In the genomic region with DNA sequence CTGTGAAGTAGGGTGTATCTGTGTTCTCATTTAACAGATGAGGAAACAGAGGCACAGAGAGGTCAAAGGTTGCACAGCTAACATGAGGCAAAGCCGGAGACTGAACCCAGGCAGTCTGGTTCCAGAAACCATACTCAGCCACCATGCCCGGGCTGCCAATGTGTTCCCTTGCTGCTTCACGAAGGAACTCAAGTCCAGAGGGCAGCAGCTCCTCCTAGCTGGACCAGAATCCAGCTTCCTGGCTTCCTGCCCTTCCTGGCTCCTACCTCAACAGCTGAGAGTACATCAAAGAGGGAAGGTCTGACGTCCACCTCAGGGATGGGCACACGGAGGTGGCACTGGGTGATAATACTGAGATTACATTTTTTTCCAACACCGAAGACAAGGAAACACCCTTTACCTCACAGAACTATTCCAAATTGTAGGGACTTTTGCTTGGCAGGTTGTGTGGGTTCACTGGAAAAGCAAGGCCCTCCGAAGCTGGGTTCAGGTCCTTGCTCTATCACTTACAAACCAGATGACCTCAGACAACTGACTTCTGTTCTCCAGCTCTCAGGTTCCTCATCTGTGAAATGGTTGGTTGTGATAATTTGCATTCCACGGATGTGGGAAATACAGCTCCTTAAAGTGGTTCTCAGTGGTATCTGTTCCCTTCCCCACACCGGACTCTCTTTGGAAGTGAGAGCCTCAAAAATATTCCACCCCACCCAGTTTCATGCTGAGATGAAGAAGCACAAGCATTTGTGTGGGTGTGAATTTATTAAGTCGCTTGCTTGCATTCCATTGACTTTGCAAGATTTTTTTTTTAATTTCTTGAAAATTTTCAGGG, we compare ENCODE assay signal across 12 cellular contexts.
DNase-seq lines count a peak whose midpoint lies in the region; ATAC-seq, FAIRE-seq and TF ChIP-seq lines count a peak whose summit lies in the region.
"Had no signal": no experiment of that assay in that cellular context is flagged by ENCODE, and none has a peak within 500 bp of the region (broad histone marks: within the 10 kb centered on the region; RNA-seq: fewer than 3 reads in every experiment).

No MANE protein-coding gene starts in this region.

- H3K4me1 Mint-ChIP-seq in mesothelial cell of epicardium (peaks cover 26% of the 10 kb centered on the region), T-cell (no peaks in the 10 kb centered on the region), nephron progenitor cell (peaks cover 53% of the 10 kb centered on the region)

- H4K20me1 ChIP-seq in GM12878 (ENCODE audit: control insufficient read depth, insufficient read depth): no peaks in the 10 kb centered on the region

- H3K27ac Mint-ChIP-seq in mesothelial cell of epicardium (peak overlapping the region; percentile 25), T-cell (no peak overlapping the region), nephron progenitor cell (no peak overlapping the region)
- H3K27ac Mint-ChIP-seq: memory B cell had no signal

- ATAC-seq in Right ventricle myocardium inferior (no peak), GM12878 (peak; percentile 68), T-cell (replicated peaks in 1 of 4) (no peak), GM18520 (IDR thresholded peaks at IDR 0.05; ENCODE audit: unreplicated experiment) (no peak)

- SMC1A ChIA-PET in GM12878 (lab: Charles Lee; ENCODE audit: uncharacterized antibody, unreplicated experiment): interaction anchor here (0.9 kb wide), 1 partner anchor 486 kb away, joined by 3 read pairs; no protein-coding TSS in a partner anchor

- RAD21 ChIA-PET in GM12878 (lab: Charles Lee; ENCODE audit: unreplicated experiment): no interaction called here

- H3K27me3 Mint-ChIP-seq in mesothelial cell of epicardium (ENCODE audit: low read depth) (peaks cover 7% of the 10 kb centered on the region), T-cell (peaks cover 0 to under 1% of the 10 kb centered on the region in 2 donors), nephron progenitor cell (ENCODE audit: low read depth, poor library complexity) (peaks cover 45% of the 10 kb centered on the region)

- H3K4me3 ChIP-seq in left ventricle myocardium inferior (no peak overlapping the region), GM12878 (no peak overlapping the region), SJCRH30 (no peak overlapping the region)
- H3K4me3 ChIP-seq: tibial artery had no signal

- no peak overlapping the region for H2AFZ ChIP-seq in GM12878 (ENCODE audit: control insufficient read depth, low read depth, low read length)

- no peak for TF ChIP-seq EP300 in GM12878 (IDR thresholded peaks at IDR 0.05; ENCODE audit: borderline replicate concordance in 1 of 2, control insufficient read depth in 1 of 2, low read depth in 2 of 2, low read length in 2 of 2)

- H3K9me3 Mint-ChIP-seq in mesothelial cell of epicardium (no peaks in the 10 kb centered on the region), T-cell (no peaks in the 10 kb centered on the region), nephron progenitor cell (no peaks in the 10 kb centered on the region)
- H3K9me3 Mint-ChIP-seq: memory B cell had no signal

- H3K79me2 ChIP-seq in GM12878 (ENCODE audit: control insufficient read depth, insufficient read depth, low read length): no peaks in the 10 kb centered on the region

- DNase-seq in left ventricle myocardium inferior: peak; percentile 43
- no peak for DNase-seq in Right ventricle myocardium inferior (ENCODE audit: missing footprints)
- DNase-seq in GM12878 (ENCODE audit: low read depth, low spot score): peak; percentile 27
- no peak for DNase-seq in mesothelial cell of epicardium (ENCODE audit: low spot score in 2 of 2, unreplicated experiment in 2 of 2)
- DNase-seq in T-cell: no peak
- DNase-seq in SJCRH30: no peak
- no peak for DNase-seq in nephron progenitor cell
- DNase-seq: KG1, RPMI8226 had no signal

- H3K27me3 ChIP-seq in left ventricle myocardium inferior (ENCODE audit: low read depth) (no peaks in the 10 kb centered on the region), GM12878 (replicated peaks in 1 of 2; ENCODE audit: control insufficient read depth in 2 of 2, insufficient read depth in 2 of 2, low read length in 1 of 2) (no peaks in the 10 kb centered on the region; a peak in 2 of 4 replicates), SJCRH30 (0 out of 2 replicates have a peak, but pooled peaks cover 5% of the 10 kb centered on the region)

- H3K27ac ChIP-seq in left ventricle myocardium inferior (replicated peaks) (no peak overlapping the region), GM12878 (ENCODE audit: control insufficient read depth, insufficient read depth) (no peak overlapping the region), SJCRH30 (no peak overlapping the region)
- H3K27ac ChIP-seq: tibial artery had no signal

- no peaks in the 10 kb centered on the region for H3K36me3 Mint-ChIP-seq in mesothelial cell of epicardium
- H3K36me3 Mint-ChIP-seq in T-cell: no peaks in the 10 kb centered on the region
- no peaks in the 10 kb centered on the region for H3K36me3 Mint-ChIP-seq in nephron progenitor cell (ENCODE audit: low read depth)
- H3K36me3 Mint-ChIP-seq: memory B cell had no signal

- H3K36me3 ChIP-seq in left ventricle myocardium inferior (no peaks in the 10 kb centered on the region), GM12878 (ENCODE audit: control insufficient read depth in 2 of 2, insufficient read depth in 2 of 2, low read length in 1 of 2) (no peaks in the 10 kb centered on the region), SJCRH30 (no peaks in the 10 kb centered on the region)
- H3K36me3 ChIP-seq: tibial artery had no signal

- no peak for TF ChIP-seq CTCF in left ventricle myocardium inferior (IDR thresholded peaks at IDR 0.05; ENCODE audit: borderline replicate concordance)
- TF ChIP-seq CTCF in GM12878 (IDR thresholded peaks at IDR 0.05 in 2 of 3, conservative IDR thresholded peaks at IDR 0.05 in 1 of 3; ENCODE audit: control insufficient read depth in 2 of 3, extremely low read depth in 1 of 3, insufficient read depth in 1 of 3, low read depth in 3 of 3, low read length in 3 of 3): no peak
- TF ChIP-seq CTCF in mesothelial cell of epicardium (IDR thresholded peaks at IDR 0.05; ENCODE audit: unreplicated experiment): no peak
- no peak for TF ChIP-seq CTCF in nephron progenitor cell (IDR thresholded peaks at IDR 0.05)

- no TSS peak for BruUV-seq in GM12878 (replicated peaks; lab: Mats Ljungman, UMichigan)

- POLR2A ChIA-PET in GM12878 (lab: Charles Lee) (no interaction called here), T-cell (lab: Charles Lee) (no interaction called here)

- 11% methylated on average over 10 of the region's 10 CpGs for WGBS in GM12878 (ENCODE audit: insufficient coverage, insufficient replicate concordance, low lambda C conversion rate, missing lambda C conversion rate)

- H3K4me1 ChIP-seq in left ventricle myocardium inferior: peaks cover 7% of the 10 kb centered on the region
- peaks cover 6% of the 10 kb centered on the region for H3K4me1 ChIP-seq in GM12878 (ENCODE audit: control insufficient read depth, insufficient read depth, low read length)
- H3K4me1 ChIP-seq in SJCRH30: peaks cover 4% of the 10 kb centered on the region
- H3K4me1 ChIP-seq: tibial artery had no signal

- FAIRE-seq in GM12878 (lab: Jason Lieb, UNC): no peak

- CTCF ChIA-PET in GM12878 (lab: Yijun Ruan, JAX) (interaction anchor here (0.7 kb wide), 1 partner anchor 498 kb away, joined by 3 read pairs; no protein-coding TSS in a partner anchor), T-cell (lab: Charles Lee) (interaction anchor here in 1 of 2 donors (0.7 kb wide), 1 partner anchor 31 kb away, joined by 3 read pairs; no protein-coding TSS in a partner anchor)

- H3K4me2 ChIP-seq in GM12878 (ENCODE audit: control insufficient read depth, insufficient read depth): peak overlapping the region; percentile 12; the same call in 1 of the 2 replicates

- H3K9ac ChIP-seq in GM12878 (ENCODE audit: control insufficient read depth, insufficient read depth, low read length): no peak overlapping the region

- H3K9me3 ChIP-seq in left ventricle myocardium inferior (replicated peaks): no peaks in the 10 kb centered on the region
- H3K9me3 ChIP-seq in GM12878 (replicated peaks; ENCODE audit: control insufficient read depth, insufficient read depth, low read length): no peaks in the 10 kb centered on the region
- H3K9me3 ChIP-seq in SJCRH30 (replicated peaks): no peaks in the 10 kb centered on the region
- H3K9me3 ChIP-seq: tibial artery had no signal

- TF ChIP-seq POLR2A in GM12878 (IDR thresholded peaks at IDR 0.05; ENCODE audit: low read depth, low read length): no peak

- intact Hi-C loops in left ventricle myocardium inferior (cut with micrococcal nuclease): no loop called here
- intact Hi-C loops in Right ventricle myocardium inferior (cut with DNase I): no loop called here
- intact Hi-C loops in GM12878 (cut with micrococcal nuclease; ENCODE audit: unreplicated experiment): no loop called here

- in situ Hi-C loops in GM12878 (cut with MboI): no loop called here

- H3K4me3 Mint-ChIP-seq in mesothelial cell of epicardium (no peak overlapping the region), T-cell (no peak overlapping the region), nephron progenitor cell (no peak overlapping the region)
- H3K4me3 Mint-ChIP-seq: memory B cell had no signal

- TF ChIP-seq RAD21 in GM12878 (IDR thresholded peaks at IDR 0.05; ENCODE audit: insufficient read depth, low read depth, low read length): no peak

TF ChIP-seq in GM12878, 131 proteins besides CTCF, POLR2A, EP300 and RAD21 (continues in another document):
- TF ChIP-seq RUNX3 (IDR thresholded peaks at IDR 0.05; ENCODE audit: low read length) (peak; percentile 48), IKZF1 (conservative IDR thresholded peaks at IDR 0.05) (peak; percentile 63)
- TF ChIP-seq, protein P1, sequence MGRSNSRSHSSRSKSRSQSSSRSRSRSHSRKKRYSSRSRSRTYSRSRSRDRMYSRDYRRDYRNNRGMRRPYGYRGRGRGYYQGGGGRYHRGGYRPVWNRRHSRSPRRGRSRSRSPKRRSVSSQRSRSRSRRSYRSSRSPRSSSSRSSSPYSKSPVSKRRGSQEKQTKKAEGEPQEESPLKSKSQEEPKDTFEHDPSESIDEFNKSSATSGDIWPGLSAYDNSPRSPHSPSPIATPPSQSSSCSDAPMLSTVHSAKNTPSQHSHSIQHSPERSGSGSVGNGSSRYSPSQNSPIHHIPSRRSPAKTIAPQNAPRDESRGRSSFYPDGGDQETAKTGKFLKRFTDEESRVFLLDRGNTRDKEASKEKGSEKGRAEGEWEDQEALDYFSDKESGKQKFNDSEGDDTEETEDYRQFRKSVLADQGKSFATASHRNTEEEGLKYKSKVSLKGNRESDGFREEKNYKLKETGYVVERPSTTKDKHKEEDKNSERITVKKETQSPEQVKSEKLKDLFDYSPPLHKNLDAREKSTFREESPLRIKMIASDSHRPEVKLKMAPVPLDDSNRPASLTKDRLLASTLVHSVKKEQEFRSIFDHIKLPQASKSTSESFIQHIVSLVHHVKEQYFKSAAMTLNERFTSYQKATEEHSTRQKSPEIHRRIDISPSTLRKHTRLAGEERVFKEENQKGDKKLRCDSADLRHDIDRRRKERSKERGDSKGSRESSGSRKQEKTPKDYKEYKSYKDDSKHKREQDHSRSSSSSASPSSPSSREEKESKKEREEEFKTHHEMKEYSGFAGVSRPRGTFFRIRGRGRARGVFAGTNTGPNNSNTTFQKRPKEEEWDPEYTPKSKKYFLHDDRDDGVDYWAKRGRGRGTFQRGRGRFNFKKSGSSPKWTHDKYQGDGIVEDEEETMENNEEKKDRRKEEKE (IDR thresholded peaks at IDR 0.05): no peak

Comparison
In these comparisons a context has a peak if more than half of its experiments do, and no peak if none do; other contexts are left out.
1. DNase-seq: peak in left ventricle myocardium inferior (single experiment) and GM12878 (single experiment); none in Right ventricle myocardium inferior (single experiment), mesothelial cell of epicardium (0 of 2), T-cell (0 of 34), SJCRH30 (0 of 2) and nephron progenitor cell (single experiment).